10 cellular contexts compared by ENCODE assay signal in genomic region chr6:117270121-117270959, GRCh38. TPM values are rescaled to one million over a fixed set of nuclear protein-coding genes. Genes with fewer than 3 reads are reported as not detected.
DNase-seq lines count a peak whose midpoint lies in the region; ATAC-seq, FAIRE-seq and TF ChIP-seq lines count a peak whose summit lies in the region.
"Had no signal": no experiment of that assay in that cellular context is flagged by ENCODE, and none has a peak within 500 bp of the region (broad histone marks: within the 10 kb centered on the region; RNA-seq: fewer than 3 reads in every experiment).

No MANE protein-coding gene starts in this region.

- H4K20me1 ChIP-seq in HepG2 (ENCODE audit: insufficient read depth, low read length) (no peaks in the 10 kb centered on the region), H1 (replicated peaks in 1 of 2; ENCODE audit: control insufficient read depth in 1 of 2, insufficient read depth in 2 of 2, low read length in 2 of 2) (peaks cover 2 to 11% of the 10 kb centered on the region in 2 experiments)

- WGBS in right lobe of liver (ENCODE audit: insufficient coverage, low coverage, low lambda C conversion rate, missing lambda C conversion rate), result 1% methylated on average over 34 of the region's 89 CpGs
- WGBS in HepG2 (ENCODE audit: low lambda C conversion rate), result 58% methylated on average over 68 of the region's 89 CpGs
- WGBS in H1 (ENCODE audit: extremely low coverage in 1 of 2, insufficient coverage in 1 of 2, insufficient read length in 1 of 2, insufficient replicate concordance in 2 of 2, low coverage in 1 of 2, low lambda C conversion rate in 2 of 2, missing lambda C conversion rate in 1 of 2), 2 experiments, result 1% methylated on average over 39 of the region's 89 CpGs; no CpG with 5 or more reads in 1 of the 2 experiments
- WGBS in mesendoderm (ENCODE audit: extremely low coverage, insufficient coverage, low lambda C conversion rate), result no CpG with 5 or more reads among the region's 89 CpGs

- H3K4me2 ChIP-seq in HepG2 (ENCODE audit: low read depth, low read length), result no peak overlapping the region
- peak overlapping the region; percentile 72 to 96 for H3K4me2 ChIP-seq in H1 (ENCODE audit: insufficient read depth in 1 of 2, low read depth in 2 of 2, low read length in 2 of 2)
- H3K4me2 ChIP-seq in mesendoderm (ENCODE audit: low read length), result peak overlapping the region; percentile 73

- TF ChIP-seq RAD21 in HepG2 (CRISPR knock-in tag; IDR thresholded peaks at IDR 0.05) (no peak), H1 (IDR thresholded peaks at IDR 0.05 in 1 of 2, conservative IDR thresholded peaks at IDR 0.05 in 1 of 2; ENCODE audit: low read depth in 2 of 2, low read length in 2 of 2) (no peak)

- H2BK20ac ChIP-seq in H1 (ENCODE audit: low read length), result no peak overlapping the region

- H3K23ac ChIP-seq in H1 (ENCODE audit: insufficient read length) (no peak overlapping the region), mesendoderm (ENCODE audit: low read length) (peak overlapping the region; percentile 80)

- H3K14ac ChIP-seq in H1 (ENCODE audit: insufficient read length), result no peak overlapping the region

- H4K91ac ChIP-seq in H1 (replicated peaks; ENCODE audit: insufficient read length, low read length), result no peak overlapping the region

- H4K5ac ChIP-seq in H1 (ENCODE audit: insufficient read length, low read depth, low read length) (no peak overlapping the region), mesendoderm (ENCODE audit: low read length) (no peak overlapping the region)

- H3K56ac ChIP-seq in H1 (replicated peaks; ENCODE audit: insufficient read length, low read depth, low read length), result no peak overlapping the region
- H3K56ac ChIP-seq in mesendoderm (ENCODE audit: low read length), result peak overlapping the region; percentile 49

- H3K27ac ChIP-seq in right lobe of liver (no peak overlapping the region), HepG2 (ENCODE audit: extremely low read length, insufficient read depth, low read length) (no peak overlapping the region), H1 (ENCODE audit: low read depth, low read length) (no peak overlapping the region), mesendoderm (ENCODE audit: low read depth, low read length) (no peak overlapping the region)

- DNase-seq in right lobe of liver (peak in 1 of 3 donors; percentile 24), HepG2 (ENCODE audit: low spot score) (no peak), H1 (ENCODE audit: low read depth in 1 of 2, low spot score in 2 of 2) (peak in 1 of 2 experiments; percentile 74), mesendoderm (peak; percentile 71), urothelium cell line (ENCODE audit: low spot score) (peak; percentile 46), NOMO-1 treated with dmso at 0.1 percent for 144 hours (lab: John Stamatoyannopoulos, UW; ENCODE audit: unreplicated experiment) (no peak), DMS114 treated with DMSO at 0.1 percent for 48 hours (lab: John Stamatoyannopoulos, UW; ENCODE audit: unreplicated experiment) (no peak)
- DNase-seq: activated naive CD4-positive, alpha-beta T cell treated with anti-CD3 and anti-CD28 coated beads, Interleukin-2, amount 50 U/mL, for 16 hours; Caco-2 had no signal

- H3K9me3 ChIP-seq in right lobe of liver, result no peaks in the 10 kb centered on the region
- H3K9me3 ChIP-seq in HepG2 (ENCODE audit: low read length), result no peaks in the 10 kb centered on the region
- no peaks in the 10 kb centered on the region for H3K9me3 ChIP-seq in H1 (ENCODE audit: insufficient read depth in 2 of 2, low read depth in 1 of 2, low read length in 1 of 2)
- H3K9me3 ChIP-seq: Caco-2 had no signal

- peaks cover 12% of the 10 kb centered on the region; the same call in 1 of the 2 replicates for H3K23me2 ChIP-seq in H1 (ENCODE audit: low read depth, low read length)

- H2BK5ac ChIP-seq in H1 (ENCODE audit: low read depth, low read length) (no peak overlapping the region), mesendoderm (ENCODE audit: low read length) (no peak overlapping the region)

- H3K36me3 ChIP-seq in right lobe of liver, result no peaks in the 10 kb centered on the region
- no peaks in the 10 kb centered on the region for H3K36me3 ChIP-seq in HepG2 (replicated peaks in 1 of 2; ENCODE audit: control insufficient read depth in 1 of 2, insufficient read depth in 2 of 2, low read length in 2 of 2)
- H3K36me3 ChIP-seq in H1 (ENCODE audit: control insufficient read depth in 2 of 4, insufficient read depth in 4 of 4, low read length in 3 of 4), result no peaks in the 10 kb centered on the region
- no peaks in the 10 kb centered on the region for H3K36me3 ChIP-seq in mesendoderm (ENCODE audit: control insufficient read depth, insufficient read depth, low read length)

- no peaks in the 10 kb centered on the region for H3K79me2 ChIP-seq in HepG2 (ENCODE audit: insufficient read depth, low read length)
- no peaks in the 10 kb centered on the region for H3K79me2 ChIP-seq in H1 (ENCODE audit: control insufficient read depth in 1 of 2, insufficient read depth in 2 of 2, low read length in 2 of 2)
- H3K79me2 ChIP-seq in mesendoderm (ENCODE audit: control insufficient read depth, insufficient read depth, low read length), result no peaks in the 10 kb centered on the region

- H2AFZ ChIP-seq in HepG2 (ENCODE audit: low read length) (no peak overlapping the region), H1 (ENCODE audit: low read length) (no peak overlapping the region)

- H3K18ac ChIP-seq in H1 (ENCODE audit: extremely low read depth, low read length) (no peak overlapping the region), mesendoderm (ENCODE audit: low read length) (no peak overlapping the region)

- H2BK120ac ChIP-seq in H1 (replicated peaks; ENCODE audit: low read depth, low read length) (no peak overlapping the region), mesendoderm (ENCODE audit: low read depth, low read length) (no peak overlapping the region)

- H2BK12ac ChIP-seq in H1 (ENCODE audit: low read depth, low read length), result peak overlapping the region; percentile 42; the same call in 1 of the 2 replicates

- CTCF ChIA-PET in HepG2 (lab: Yijun Ruan, JAX; ENCODE audit: low intra/inter-chr PET ratio, low total read pairs) (no interaction called here), H1 (lab: Charles Lee; ENCODE audit: partially characterized antibody) (interaction anchor here (0.5 to 4.5 kb wide), 7 partner anchors 8 to 301 kb away, joined by 3 to 20 read pairs (median 4); no protein-coding TSS in a partner anchor)

- H3K4ac ChIP-seq in H1 (replicated peaks; ENCODE audit: insufficient read length, low read depth, low read length), result no peak overlapping the region
- no peak overlapping the region for H3K4ac ChIP-seq in mesendoderm (ENCODE audit: low read depth, low read length)

- in situ Hi-C loops in HepG2 (cut with HindIII; ENCODE audit: extremely low pct_ligation_motif_present, low pct_unique_long_range_greater_than_20kb), result no loop called here

- peaks cover 0 to 51% of the 10 kb centered on the region in 2 donors for H3K27me3 ChIP-seq in right lobe of liver
- H3K27me3 ChIP-seq in HepG2 (ENCODE audit: control insufficient read depth in 1 of 2, insufficient read depth in 2 of 2, low read length in 2 of 2), result peaks cover 12 to 67% of the 10 kb centered on the region in 2 experiments
- peaks cover 59 to 85% (median 74%) of the 10 kb centered on the region in 4 experiments for H3K27me3 ChIP-seq in H1 (replicated peaks in 1 of 4; ENCODE audit: control insufficient read depth in 3 of 4, extremely low read depth in 1 of 4, insufficient read depth in 3 of 4, low read length in 3 of 4)
- H3K27me3 ChIP-seq in mesendoderm (ENCODE audit: insufficient read depth, low read length, poor library complexity), result peaks cover 60% of the 10 kb centered on the region

- H2BK15ac ChIP-seq in H1 (ENCODE audit: low read length), result no peak overlapping the region
- no peak overlapping the region for H2BK15ac ChIP-seq in mesendoderm (replicated peaks; ENCODE audit: low read depth)

- H4K8ac ChIP-seq in H1 (ENCODE audit: extremely low read depth, insufficient read depth, low read length) (no peak overlapping the region; the same call in 1 of the 2 replicates), mesendoderm (ENCODE audit: low read depth, low read length) (no peak overlapping the region)

- intact Hi-C loops in right lobe of liver (cut with DNase I), result no loop called here
- intact Hi-C loops in HepG2 (cut with micrococcal nuclease; ENCODE audit: unreplicated experiment), result no loop called here

- ATAC-seq in right lobe of liver, result peak in 3 of 4 donors; percentile 26 to 44 (median 42)
- ATAC-seq in HepG2, result no peak; the same call in 1 of the 3 replicates
- no peak for ATAC-seq in HG03565 (IDR thresholded peaks at IDR 0.05; ENCODE audit: unreplicated experiment)

- H3K4me1 ChIP-seq in right lobe of liver (peaks cover 0 to 20% (median 4%) of the 10 kb centered on the region in 4 donors), HepG2 (ENCODE audit: insufficient read depth, low read length) (peaks cover 12% of the 10 kb centered on the region), H1 (replicated peaks in 1 of 4; ENCODE audit: control insufficient read depth in 3 of 4, insufficient read depth in 4 of 4, low read length in 3 of 4) (peaks cover 0 to 13% (median 2%) of the 10 kb centered on the region in 4 experiments; a peak in 4 of 7 replicates), mesendoderm (ENCODE audit: control insufficient read depth, low read depth, low read length) (no peaks in the 10 kb centered on the region)
- H3K4me1 ChIP-seq: Caco-2 had no signal

- H3K4me3 ChIP-seq in right lobe of liver, result peak overlapping the region in 1 of 3 donors; percentile 24
- H3K4me3 ChIP-seq in HepG2 (replicated peaks in 1 of 3; ENCODE audit: insufficient read depth in 1 of 3, low read depth in 2 of 3, low read length in 3 of 3), result no peak overlapping the region
- peak overlapping the region; percentile 25 to 64 (median 44) for H3K4me3 ChIP-seq in H1 (ENCODE audit: extremely low read depth in 1 of 4, insufficient read depth in 2 of 4, low read depth in 3 of 4, low read length in 4 of 4)
- peak overlapping the region; percentile 28 for H3K4me3 ChIP-seq in mesendoderm (ENCODE audit: low read length)

- H3K79me1 ChIP-seq in H1 (ENCODE audit: low read depth, low read length), result no peaks in the 10 kb centered on the region
- no peaks in the 10 kb centered on the region for H3K79me1 ChIP-seq in mesendoderm (ENCODE audit: low read length)

- TF ChIP-seq POLR2A in right lobe of liver (IDR thresholded peaks at IDR 0.05) (no peak), HepG2 (IDR thresholded peaks at IDR 0.05; ENCODE audit: insufficient read depth in 1 of 2, low read depth in 2 of 2, low read length in 2 of 2) (no peak), H1 (IDR thresholded peaks at IDR 0.05; ENCODE audit: control extremely low read depth in 1 of 2, low read depth in 2 of 2, low read length in 2 of 2) (no peak)

- H2AK5ac ChIP-seq in H1 (ENCODE audit: low read depth, low read length) (no peak overlapping the region), mesendoderm (ENCODE audit: low read length) (no peak overlapping the region)

- no TSS peak for BruUV-seq in HepG2 (replicated peaks; lab: Mats Ljungman, UMichigan)

- POLR2A ChIA-PET in HepG2 (lab: Yijun Ruan, JAX), result no interaction called here
- POLR2A ChIA-PET in H1 (lab: Charles Lee; ENCODE audit: partially characterized antibody), result interaction anchor here (0.6 kb wide), 1 partner anchor 17 kb away, joined by 3 read pairs; no protein-coding TSS in a partner anchor

- FAIRE-seq in HepG2 (lab: Jason Lieb, UNC) (no peak), H1 (lab: Jason Lieb, UNC) (no peak), urothelium cell line (lab: Jason Lieb, UNC) (no peak)

- TF ChIP-seq CTCF in right lobe of liver (IDR thresholded peaks at IDR 0.05), result no peak
- no peak for TF ChIP-seq CTCF in HepG2 (CRISPR knock-in tag; IDR thresholded peaks at IDR 0.05)
- TF ChIP-seq CTCF in H1 (IDR thresholded peaks at IDR 0.05; ENCODE audit: control extremely low read depth in 1 of 3, insufficient read depth in 1 of 3, low read depth in 1 of 3, low read length in 3 of 3), result no peak

- TF ChIP-seq EP300 in HepG2 (IDR thresholded peaks at IDR 0.05; ENCODE audit: low read depth in 2 of 2, low read length in 2 of 2), result no peak
- no peak for TF ChIP-seq EP300 in HepG2 (CRISPR knock-in tag; IDR thresholded peaks at IDR 0.05; ENCODE audit: borderline replicate concordance)
- TF ChIP-seq EP300 in H1 (IDR thresholded peaks at IDR 0.05; ENCODE audit: borderline replicate concordance in 1 of 2, low read depth in 2 of 2, low read length in 2 of 2), result no peak

- H3K9ac ChIP-seq in HepG2 (ENCODE audit: insufficient read depth, low read depth, low read length) (no peak overlapping the region), H1 (replicated peaks in 1 of 4; ENCODE audit: extremely low read depth in 1 of 4, low read depth in 3 of 4, low read length in 3 of 4) (peak overlapping the region in 1 of 4 experiments; percentile 37; a peak in 1 of 7 replicates), mesendoderm (ENCODE audit: low read length) (no peak overlapping the region)

RNA-seq across cellular contexts. Expression of gene VGLL2, which starts 5.0 kb away (rescaled TPM):
- total RNA-seq in right lobe of liver (not detected), HepG2 (2016; rRNA removed; fragmentation: Illumina TruSeq; extraction: Trizol) (not detected in 2 replicates)
- not detected in 2 replicates for total RNA-seq in HepG2 (2016; cell fraction: cytosol; rRNA removed; fragmentation: Illumina TruSeq; extraction: Trizol; ENCODE audit: low read depth)
- not detected in 2 replicates for total RNA-seq in HepG2 (2016; cell fraction: insoluble cytoplasmic fraction; rRNA removed; fragmentation: Illumina TruSeq; extraction: Trizol)
- total RNA-seq in HepG2 (2016; cell fraction: membrane; rRNA removed; fragmentation: Illumina TruSeq; extraction: Trizol), result not detected in 2 replicates
- total RNA-seq in HepG2 (2016; cell fraction: nucleus; rRNA removed; fragmentation: Illumina TruSeq; extraction: Trizol), result not detected in 2 replicates
- polyA plus RNA-seq in HepG2 (2011; rRNA removed) (not detected in 2 replicates), H1 (2011; rRNA removed) (0.09 TPM in 1 of 2 replicates, not detected in the other)
- not detected in 2 replicates for polyA plus RNA-seq in HepG2 (2011; cell fraction: cytosol; rRNA removed)
- not detected in 2 replicates for polyA plus RNA-seq in HepG2 (2011; cell fraction: nucleus; rRNA removed)
- not detected in 2 replicates for polyA plus RNA-seq in HepG2 (2012)
- polyA plus RNA-seq in HepG2 (2016; cell fraction: cytosol; fragmentation: Illumina TruSeq; extraction: Trizol; ENCODE audit: low read depth), result not detected in 2 replicates
- polyA plus RNA-seq in HepG2 (2016; cell fraction: insoluble cytoplasmic fraction; fragmentation: Illumina TruSeq; extraction: Trizol; ENCODE audit: low read depth), result not detected in 2 replicates
- polyA plus RNA-seq in HepG2 (2016; cell fraction: membrane; fragmentation: Illumina TruSeq; extraction: Trizol; ENCODE audit: low read depth), result not detected in 2 replicates
- polyA plus RNA-seq in HepG2 (2016; cell fraction: nucleus; fragmentation: Illumina TruSeq; extraction: Trizol; ENCODE audit: insufficient read depth, low read depth), result not detected in 2 replicates
- not detected in 2 replicates for polyA minus RNA-seq in HepG2 (2011; rRNA and poly(A)+ RNA removed; ENCODE audit: low replicate concordance)
- not detected in 2 replicates for polyA minus RNA-seq in HepG2 (2011; cell fraction: cytosol; rRNA and poly(A)+ RNA removed)
- not detected in 2 replicates for polyA minus RNA-seq in HepG2 (2011; cell fraction: nucleus; rRNA and poly(A)+ RNA removed)
- total RNA-seq in H1 (2021; fragmentation: NEBNext Ultra II Directional; extraction: Animal tissue kit (Norgen Biotek cat#: 25700)), result 0.13 TPM in 1 of 2 replicates, not detected in the other
- polyA plus RNA-seq in H1 (2011; cell fraction: cytosol; rRNA removed), result 0.04 TPM
- polyA plus RNA-seq in H1 (2011; cell fraction: nucleus; rRNA removed), result 0.04 TPM
- 0.13 to 0.21 TPM in 2 of 4 replicates, not detected in the others for polyA plus RNA-seq in H1 (2012, experiment 1 of 2)
- polyA plus RNA-seq in H1 (2012, experiment 2 of 2), result not detected
- polyA plus RNA-seq in H1 (2013, experiment 1 of 2), result 0.16 TPM
- polyA plus RNA-seq in H1 (2013, experiment 2 of 2), result 0.33 TPM
- polyA minus RNA-seq in H1 (2011; rRNA and poly(A)+ RNA removed), result not detected in 2 replicates
- polyA minus RNA-seq in H1 (2011; cell fraction: cytosol; rRNA and poly(A)+ RNA removed), result not detected
- polyA minus RNA-seq in H1 (2011; cell fraction: nucleus; rRNA and poly(A)+ RNA removed), result not detected
- polyA plus RNA-seq in mesendoderm (2013, experiment 1 of 2), result 0.62 TPM
- polyA plus RNA-seq in mesendoderm (2013, experiment 2 of 2), result 0.64 TPM
- total RNA-seq: Caco-2 had no signal

Comparison
In these comparisons a context has a peak if more than half of its experiments do, and no peak if none do; other contexts are left out.
1. ATAC-seq: peak in right lobe of liver (3 of 4); none in HepG2 (single experiment) and HG03565 (single experiment).
2. DNase-seq: peak in mesendoderm (single experiment) and urothelium cell line (single experiment); none in HepG2 (single experiment), NOMO-1 treated with dmso at 0.1 percent for 144 hours (single experiment) and DMS114 treated with DMSO at 0.1 percent for 48 hours (single experiment).
3. H3K4me3 ChIP-seq: peak in H1 (4 of 4) and mesendoderm (single experiment); none in HepG2 (0 of 3).